ENCODE assay signal across 1 cellular context in genomic region chr7:87159538-87159937, GRCh38.
TF ChIP-seq lines count a peak whose summit lies in the region.

No MANE protein-coding gene starts in this region.

TF ChIP-seq in GM12878, 131 proteins besides CTCF, POLR2A, EP300 and RAD21 (continued from another document):
- TF ChIP-seq HSF1 (IDR thresholded peaks at IDR 0.05; ENCODE audit: low read depth, low read length) (no peak), ZBED1 (IDR thresholded peaks at IDR 0.05; ENCODE audit: borderline replicate concordance) (peak; percentile 38; the same call in 1 of the 2 replicates), TAF1 (IDR thresholded peaks at IDR 0.05; ENCODE audit: borderline replicate concordance, low read depth, low read length) (no peak), JUNB (IDR thresholded peaks at IDR 0.05) (no peak), RELA (IDR thresholded peaks at IDR 0.05; ENCODE audit: borderline replicate concordance, partially characterized antibody) (no peak), ZNF207 (IDR thresholded peaks at IDR 0.05; ENCODE audit: borderline replicate concordance) (no peak), CHD4 (IDR thresholded peaks at IDR 0.05) (no peak), GATAD2B (conservative IDR thresholded peaks at IDR 0.05; ENCODE audit: low read depth) (no peak), CBX5 (IDR thresholded peaks at IDR 0.05; ENCODE audit: low read depth) (no peak), TCF7 (IDR thresholded peaks at IDR 0.05; ENCODE audit: borderline replicate concordance) (no peak), CREM (IDR thresholded peaks at IDR 0.05; ENCODE audit: low read depth) (peak; percentile 18; the same call in 1 of the 2 replicates), PML (IDR thresholded peaks at IDR 0.05; ENCODE audit: low read length) (no peak), ETV6 (conservative IDR thresholded peaks at IDR 0.05 in 1 of 2, IDR thresholded peaks at IDR 0.05 in 1 of 2; ENCODE audit: borderline replicate concordance in 1 of 2, low read depth in 1 of 2) (no peak), CHD1 (IDR thresholded peaks at IDR 0.05; ENCODE audit: low read depth, low read length) (no peak), E4F1 (IDR thresholded peaks at IDR 0.05; ENCODE audit: borderline replicate concordance, partially characterized antibody) (no peak), POLR2AphosphoS5 (IDR thresholded peaks at IDR 0.05; ENCODE audit: low read length) (no peak), SKIL (IDR thresholded peaks at IDR 0.05; ENCODE audit: low read depth, poor library complexity, severe bottlenecking) (no peak), TCF3 (IDR thresholded peaks at IDR 0.05; ENCODE audit: borderline replicate concordance, insufficient read depth, low read depth, low read length) (no peak), NFIC (IDR thresholded peaks at IDR 0.05; ENCODE audit: low read depth, low read length) (peak; percentile 23; the same call in 1 of the 2 replicates), BHLHE40 (IDR thresholded peaks at IDR 0.05; ENCODE audit: borderline replicate concordance in 1 of 2, low read depth in 2 of 2, low read length in 1 of 2) (no peak), MEF2A (IDR thresholded peaks at IDR 0.05; ENCODE audit: insufficient read depth, low read depth, low read length) (peak; percentile 43; the same call in 1 of the 2 replicates), RAD51 (IDR thresholded peaks at IDR 0.05) (no peak), KAT2A (conservative IDR thresholded peaks at IDR 0.05; ENCODE audit: control insufficient read depth, low read depth, low read length) (no peak)
